In genomic region chr11:10660323-10660722, GRCh38 we compare ENCODE assay signal across 1 cellular context.
TF ChIP-seq lines count a peak whose summit lies in the region.

No MANE protein-coding gene starts in this region.

TF ChIP-seq in K562, 482 proteins besides CTCF, POLR2A, EP300 and RAD21:
- peak; percentile 31; the same call in 1 of the 2 replicates for TF ChIP-seq NFIC (IDR thresholded peaks at IDR 0.05)
- no peak for TF ChIP-seq CGGBP1 (CRISPR knock-in tag; IDR thresholded peaks at IDR 0.05)
